Comparison of ENCODE assay signal across 8 cellular contexts in the genomic region with DNA sequence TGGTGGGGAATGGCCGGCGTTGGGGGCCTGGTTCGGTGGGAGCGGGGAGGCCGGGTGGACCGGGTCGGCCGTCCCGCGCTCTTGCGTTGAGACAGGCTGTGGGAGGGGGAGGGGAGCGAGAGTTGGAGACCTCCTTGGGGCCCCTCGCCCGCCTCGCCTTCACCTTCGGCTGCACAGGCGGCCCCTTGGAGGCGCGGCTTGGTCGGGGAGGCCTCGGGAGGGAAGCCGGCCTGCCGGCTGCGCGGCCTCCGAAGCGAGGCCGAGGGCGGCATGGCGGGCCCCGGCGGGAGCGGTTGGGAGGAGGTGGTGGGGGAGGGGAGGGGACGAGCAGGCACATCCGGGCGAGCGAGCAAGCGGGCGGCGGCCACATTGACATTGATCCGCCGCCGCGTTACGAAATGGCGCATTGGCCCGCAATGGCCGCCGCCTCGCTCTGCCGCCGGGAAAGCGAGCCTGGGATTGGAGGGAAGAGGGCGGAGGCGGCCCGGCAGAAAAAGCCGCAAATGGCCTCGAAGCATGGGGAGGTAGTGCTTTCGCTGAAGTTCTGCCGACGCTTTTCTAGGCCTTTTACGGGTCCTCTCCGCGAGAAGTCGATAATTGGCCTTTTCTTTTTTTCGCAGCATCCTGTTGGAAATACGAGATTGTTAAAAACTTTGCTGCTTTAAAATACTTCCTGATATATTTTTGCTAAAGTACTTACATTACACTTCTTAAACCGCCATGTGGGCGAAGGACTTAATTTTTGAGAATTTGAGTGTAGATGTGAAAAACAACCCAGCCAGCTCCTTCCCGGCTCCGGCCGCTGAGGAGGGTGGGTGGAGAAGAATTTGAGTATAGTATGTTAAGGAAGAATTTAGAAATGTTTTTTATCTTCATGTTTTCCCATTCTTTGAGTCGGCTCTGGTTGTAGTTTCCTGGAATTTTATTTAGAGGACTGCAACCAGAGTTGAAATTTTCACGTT. TPM values are rescaled to one million over a fixed set of nuclear protein-coding genes. Genes with fewer than 3 reads are reported as not detected.
DNase-seq lines count a peak whose midpoint lies in the region; ATAC-seq and TF ChIP-seq lines count a peak whose summit lies in the region.

No MANE protein-coding gene starts in this region.

- H3K4me3 ChIP-seq in psoas muscle (peak overlapping the region; percentile 83), urinary bladder (ENCODE audit: low read depth, low read length) (peak overlapping the region; percentile 88)

- POLR2A ChIA-PET in T-cell (lab: Charles Lee), result interaction anchor here in 1 of 2 donors (0.6 to 1.8 kb wide), 5 partner anchors 15 to 405 kb away, joined by 3 to 66 read pairs (median 5); partner anchors contain the start of gene NFE2L2

- no peaks in the 10 kb centered on the region for H3K27me3 ChIP-seq in psoas muscle (ENCODE audit: insufficient read depth in 3 of 3, low read length in 2 of 3)

- H3K36me3 ChIP-seq in psoas muscle (ENCODE audit: insufficient read depth in 1 of 2, low read depth in 1 of 2), result peaks cover 0 to 39% of the 10 kb centered on the region in 2 donors
- peaks cover 3% of the 10 kb centered on the region for H3K36me3 ChIP-seq in urinary bladder (ENCODE audit: insufficient read depth)

- 0 to 1% (median 0%) methylated on average over 46 to 74 of the region's 74 CpGs for WGBS in psoas muscle, 3 donors
- WGBS in urinary bladder, result under 1% methylated on average over 74 of the region's 74 CpGs

- peak; percentile 46 for TF ChIP-seq POLR2A in GM15510 (IDR thresholded peaks at IDR 0.05; ENCODE audit: borderline replicate concordance, extremely low read depth, insufficient read length)

- ATAC-seq in HG02852 (IDR thresholded peaks at IDR 0.05; ENCODE audit: unreplicated experiment) (peak; percentile 53), T-cell (replicated peaks in 1 of 4) (peak; percentile 59 to 66 (median 64)), left ventricle myocardium superior (peak; percentile 86), psoas muscle (peak; percentile 81 to 85 (median 84))

- peaks cover 55 to 61% (median 58%) of the 10 kb centered on the region in 3 donors for H3K4me1 Mint-ChIP-seq in T-cell

- no peaks in the 10 kb centered on the region for H3K9me3 ChIP-seq in psoas muscle

- peak overlapping the region; percentile 99 for H3K27ac Mint-ChIP-seq in T-cell

- CTCF ChIA-PET in T-cell (lab: Charles Lee), result interaction anchor here (0.6 to 2.5 kb wide), 6 partner anchors 48 to 1828 kb away, joined by 3 to 18 read pairs (median 5); partner anchors contain the start of gene NFE2L2 (in 2 of the 2)

- peak; percentile 86 for DNase-seq in NCI-H146 (lab: John Stamatoyannopoulos, UW)
- DNase-seq in T-cell, result peak; percentile 79 to 92 (median 86)
- DNase-seq in amniotic epithelial cell (ENCODE audit: low read depth), result peak; percentile 85
- peak; percentile 96 for DNase-seq in left ventricle myocardium superior
- peak; percentile 97 to 98 for DNase-seq in psoas muscle

- H3K4me3 Mint-ChIP-seq in T-cell, result peak overlapping the region; percentile 90 to 92 (median 92)

- no peak for TF ChIP-seq CTCF in psoas muscle (IDR thresholded peaks at IDR 0.05)

- H3K9me3 Mint-ChIP-seq in T-cell, result no peaks in the 10 kb centered on the region

- H3K27me3 Mint-ChIP-seq in T-cell, result no peaks in the 10 kb centered on the region

- H3K27ac ChIP-seq in psoas muscle (peak overlapping the region; percentile 95), urinary bladder (ENCODE audit: low read depth) (peak overlapping the region; percentile 100)

- intact Hi-C loops in left ventricle myocardium superior (cut with micrococcal nuclease) (no loop called here), psoas muscle (cut with DNase I) (loop anchor here in 1 of 2 donors (2.0 kb wide), 1 partner anchor 50 kb away; no protein-coding TSS in a partner anchor)

- H3K4me1 ChIP-seq in psoas muscle, result peaks cover 49% of the 10 kb centered on the region
- no peaks in the 10 kb centered on the region for H3K4me1 ChIP-seq in urinary bladder (ENCODE audit: insufficient read depth)

- peaks cover 32% of the 10 kb centered on the region for H3K36me3 Mint-ChIP-seq in T-cell

RNA-seq across cellular contexts. Expression of gene HNRNPA3, which starts 0.6 kb away (rescaled TPM):
- total RNA-seq in T-cell, result 100 to 1,000 TPM; 134 to 220 (median 151) TPM
- 70.4 TPM for total RNA-seq in left ventricle myocardium superior
- 100 to 1,000 TPM in 1 of 4 donors, 10 to 100 TPM in 3; 72.8 to 125 (median 91.0) TPM for total RNA-seq in psoas muscle
- polyA plus RNA-seq in psoas muscle, result 100 to 1,000 TPM in 1 of 3 donors, 10 to 100 TPM in 2; 66.0 to 227 (median 81.8) TPM
- total RNA-seq in urinary bladder, result 129 TPM
- polyA plus RNA-seq in urinary bladder, result 160 TPM

RNA-seq across cellular contexts. Expression of gene NFE2L2, which starts 51.4 kb away (rescaled TPM):
- total RNA-seq in T-cell (10 to 100 TPM; 54.3 to 77.0 (median 73.8) TPM), left ventricle myocardium superior (50.6 TPM), psoas muscle (100 to 1,000 TPM in 1 of 4 donors, 10 to 100 TPM in 3; 42.4 to 127 (median 66.0) TPM), urinary bladder (108 TPM)
- polyA plus RNA-seq in psoas muscle (10 to 100 TPM; 44.4 to 56.6 (median 51.5) TPM), urinary bladder (149 TPM)

Comparison
In these comparisons a context has a peak if more than half of its experiments do, and no peak if none do; other contexts are left out.
1. Peak in every context shown above with its lines: DNase-seq, ATAC-seq, H3K4me3 ChIP-seq and H3K27ac ChIP-seq.